34 cellular contexts compared by ENCODE assay signal in genomic region chr5:135937245-135937644, GRCh38. TPM values are rescaled to one million over a fixed set of nuclear protein-coding genes. Genes with fewer than 3 reads are reported as not detected.
"Had no signal": no experiment of that assay in that cellular context is flagged by ENCODE, and none has a peak within 500 bp of the region (broad histone marks: within the 10 kb centered on the region; RNA-seq: fewer than 3 reads in every experiment).

No MANE protein-coding gene starts in this region.

- H3K27me3 ChIP-seq: gastrocnemius medialis had no signal

- DNase-seq: colonic mucosa; cortex of kidney; effector CD8-positive, alpha-beta T cell; effector memory CD8-positive, alpha-beta T cell; endodermal cell; erythroblast; esophagus squamous epithelium; foreskin fibroblast; foreskin melanocyte; gastrocnemius medialis; glutamatergic neuron; head of caudate nucleus; heart right ventricle; hippocampal formation; left cardiac atrium; left lung; left ventricle myocardium superior; lower lobe of right lung; mesenchymal stem cell; mucosa of descending colon; naive B cell had no signal

- H3K27ac ChIP-seq: colonic mucosa, epithelial cell of prostate, esophagus squamous epithelium, gastrocnemius medialis, heart right ventricle, left lung, lower lobe of right lung had no signal

- H3K9me3 ChIP-seq: colonic mucosa, esophagus squamous epithelium, gastrocnemius medialis, heart right ventricle, left lung, lower lobe of right lung, mucosa of descending colon had no signal

- FAIRE-seq: endometrium, islet of Langerhans, keratinocyte had no signal

- ATAC-seq: effector memory CD8-positive, alpha-beta T cell; esophagus mucosa; gastrocnemius medialis; heart right ventricle; left cardiac atrium; left lung; left ventricle myocardium superior; lower lobe of right lung; mucosa of descending colon had no signal

- H3K4me1 ChIP-seq: colonic mucosa, esophagus squamous epithelium, gastrocnemius medialis, left lung, lower lobe of right lung had no signal

- H3K4me3 ChIP-seq: colonic mucosa, esophagus squamous epithelium, gastrocnemius medialis, heart right ventricle, left lung, lower lobe of right lung, mucosa of descending colon had no signal

- H3K36me3 ChIP-seq: colonic mucosa, esophagus squamous epithelium, gastrocnemius medialis, heart right ventricle, left lung, lower lobe of right lung had no signal

RNA-seq across cellular contexts. Expression of gene LECT2, which starts 17.5 kb away (rescaled TPM):
- total RNA-seq: colonic mucosa, dermis microvascular lymphatic vessel endothelial cell, endodermal cell, esophagus mucosa, esophagus squamous epithelium, gastrocnemius medialis, glomerular endothelial cell, heart right ventricle, kidney epithelial cell, left cardiac atrium, left lung, left ventricle myocardium superior, lower leg skin, lower lobe of right lung, lung microvascular endothelial cell, mesenteric fat pad, mesothelial cell of epicardium, mucosa of descending colon, myocyte had no signal
- polyA plus RNA-seq: heart right ventricle, keratinocyte had no signal

RNA-seq across cellular contexts. Expression of gene IL9, which starts 41.6 kb away (rescaled TPM):
- total RNA-seq: colonic mucosa, dermis microvascular lymphatic vessel endothelial cell, endodermal cell, esophagus mucosa, esophagus squamous epithelium, gastrocnemius medialis, glomerular endothelial cell, heart right ventricle, kidney epithelial cell, left cardiac atrium, left lung, left ventricle myocardium superior, lower leg skin, lower lobe of right lung, lung microvascular endothelial cell, mesenteric fat pad, mesothelial cell of epicardium, mucosa of descending colon, myocyte had no signal
- polyA plus RNA-seq: heart right ventricle, keratinocyte had no signal
